In genomic region chr17:3738562-3739295, GRCh38 we compare ENCODE assay signal across 9 cellular contexts. TPM values are rescaled to one million over a fixed set of nuclear protein-coding genes. Genes with fewer than 3 reads are reported as not detected.
A peak's percentile ranks its signal among the peaks of the same experiment; 100 is the strongest.
DNase-seq lines count a peak whose midpoint lies in the region; ATAC-seq lines count a peak whose summit lies in the region.
"Had no signal": no experiment of that assay in that cellular context is flagged by ENCODE, and none has a peak within 500 bp of the region (broad histone marks: within the 10 kb centered on the region; RNA-seq: fewer than 3 reads in every experiment).

No MANE protein-coding gene starts in this region.

- H3K27me3 ChIP-seq in skeletal muscle tissue (ENCODE audit: control insufficient read depth in 3 of 3, insufficient read depth in 3 of 3, low read length in 3 of 3): no peaks in the 10 kb centered on the region

- intact Hi-C loops in head of caudate nucleus (cut with DNase I): loop anchor here (5.0 kb wide), 1 partner anchor 84 kb away; no protein-coding TSS in a partner anchor

- DNase-seq in activated gamma-delta T cell treated with Interleukin-2 at 50 U/mL for 16 hours (peak; percentile 72), activated gamma-delta T cell (lab: John Stamatoyannopoulos, UW) (no peak), head of caudate nucleus (peak; percentile 52 to 95 (median 79)), A172 (ENCODE audit: low spot score) (no peak)
- peak; percentile 46 to 49 for DNase-seq in activated T-helper 1 cell treated with anti-CD3 and anti-CD28 coated beads, Interleukin-2, amount 50 U/mL, for 16 hours (ENCODE audit: low read depth in 1 of 2, low spot score in 1 of 2)

- no peaks in the 10 kb centered on the region for H3K36me3 ChIP-seq in skeletal muscle tissue (ENCODE audit: control insufficient read depth in 3 of 3, insufficient read depth in 3 of 3, low read length in 3 of 3)

- ATAC-seq in HG02759 (IDR thresholded peaks at IDR 0.05; ENCODE audit: unreplicated experiment) (no peak), GM21825 (IDR thresholded peaks at IDR 0.05; ENCODE audit: unreplicated experiment) (no peak)

- H3K4me3 ChIP-seq in skeletal muscle tissue (ENCODE audit: low read length in 3 of 3): peak overlapping the region in 2 of 3 donors; percentile 15 to 55

- peak overlapping the region; percentile 58 for H3K27ac ChIP-seq in skeletal muscle tissue (ENCODE audit: low read depth, low read length)
- H3K27ac ChIP-seq: SK-N-MC had no signal

- peaks cover 6 to 14% (median 8%) of the 10 kb centered on the region in 3 donors for H3K4me1 ChIP-seq in skeletal muscle tissue (ENCODE audit: control insufficient read depth in 3 of 3, insufficient read depth in 3 of 3, low read length in 3 of 3)

- peak overlapping the region in 2 of 3 donors; percentile 64 to 76 for H3K9ac ChIP-seq in skeletal muscle tissue (ENCODE audit: low read depth in 1 of 3, low read length in 3 of 3)

- no peaks in the 10 kb centered on the region for H3K9me3 ChIP-seq in skeletal muscle tissue (ENCODE audit: control insufficient read depth in 3 of 3, low read length in 3 of 3)

RNA-seq across cellular contexts. Expression of gene HASPIN, which starts 15.0 kb away (rescaled TPM):
- total RNA-seq in skeletal muscle tissue: 2.6 TPM
- total RNA-seq in A172 (2014; rRNA removed; shearing (Covaris generic)): 20.5 and 22.6 TPM in 2 replicates

RNA-seq across cellular contexts. Expression of gene P2RX5, which starts 42.8 kb away (rescaled TPM):
- total RNA-seq in skeletal muscle tissue: 13.0 TPM
- total RNA-seq in A172 (2014; rRNA removed; shearing (Covaris generic)): 32.7 and 35.4 TPM in 2 replicates

Comparison
In these comparisons a context has a peak if more than half of its experiments do, and no peak if none do; other contexts are left out.
1. DNase-seq: peak in activated gamma-delta T cell treated with Interleukin-2 at 50 U/mL for 16 hours (single experiment), activated T-helper 1 cell treated with anti-CD3 and anti-CD28 coated beads, Interleukin-2, amount 50 U/mL, for 16 hours (2 of 2) and head of caudate nucleus (42 of 42); none in activated gamma-delta T cell (single experiment) and A172 (single experiment).